Comparison of ENCODE assay signal across 24 cellular contexts in the genomic region with DNA sequence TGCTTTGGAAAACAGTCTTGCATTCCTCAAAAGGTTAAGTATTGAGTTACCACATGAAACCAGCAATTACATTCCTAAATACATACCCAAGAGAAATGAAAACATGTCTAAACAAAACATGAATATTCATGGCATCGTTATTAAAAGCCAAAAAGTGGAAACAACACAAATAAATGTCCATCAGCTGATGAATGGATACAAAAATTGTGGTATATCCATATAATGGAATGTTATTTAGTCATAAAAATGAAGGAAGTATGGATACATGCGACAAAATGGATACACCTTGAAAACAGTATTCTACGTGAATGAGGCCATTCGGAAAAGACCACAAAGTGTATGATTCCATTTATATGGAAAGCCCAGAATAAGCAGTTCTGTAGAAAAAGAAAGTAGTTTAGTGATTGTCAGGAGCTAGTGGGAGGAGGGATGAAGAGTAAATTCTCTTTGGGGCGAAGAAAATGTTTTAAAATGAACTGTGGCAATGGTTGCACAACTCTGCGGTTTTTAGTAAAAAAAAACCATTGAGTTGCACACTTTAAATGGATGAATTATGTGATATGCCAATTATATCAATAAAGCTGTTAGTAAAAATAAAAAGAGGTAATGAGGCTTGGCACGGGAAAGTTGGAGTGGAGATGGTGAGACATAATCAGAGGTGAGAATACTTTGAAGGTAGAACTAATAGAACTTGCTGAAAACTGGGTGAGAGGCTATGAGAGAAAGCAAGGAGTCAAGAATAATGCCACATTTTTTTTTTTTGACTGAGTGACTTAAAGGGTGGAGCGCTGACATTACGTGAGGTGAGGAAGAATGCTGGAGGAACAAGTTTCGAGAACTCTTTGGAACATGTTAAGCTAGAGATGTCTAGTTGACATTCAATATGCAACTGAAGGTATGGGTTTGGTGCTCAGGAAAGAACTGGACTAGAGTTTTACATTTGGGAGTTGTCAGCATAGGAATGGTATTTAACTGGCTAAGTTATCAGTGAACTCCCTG.
"Had no signal": no experiment of that assay in that cellular context is flagged by ENCODE, and none has a peak within 500 bp of the region (broad histone marks: within the 10 kb centered on the region; RNA-seq: fewer than 3 reads in every experiment).

No MANE protein-coding gene starts in this region.

- H3K9me3 ChIP-seq: body of pancreas, ovary, psoas muscle, stomach, upper lobe of left lung had no signal

- H3K4me3 Mint-ChIP-seq: activated CD8-positive, alpha-beta T cell treated with anti-CD3 and anti-CD28 coated beads for 36 hours; activated naive CD8-positive, alpha-beta T cell treated with anti-CD3 and anti-CD28 coated beads for 36 hours; activated T-helper 17 cell treated with anti-CD3 and anti-CD28 coated beads, Interleukin-2, amount 50 U/mL, for 72 hours; naive thymus-derived CD8-positive, alpha-beta T cell had no signal

- H3K4me3 ChIP-seq: body of pancreas, ovary, psoas muscle, stomach, upper lobe of left lung had no signal

- H3K36me3 ChIP-seq: ovary, stomach, upper lobe of left lung had no signal

- H3K4me1 Mint-ChIP-seq: activated naive CD8-positive, alpha-beta T cell treated with anti-CD3 and anti-CD28 coated beads for 36 hours; activated T-helper 17 cell treated with anti-CD3 and anti-CD28 coated beads, Interleukin-2, amount 50 U/mL, for 72 hours; naive thymus-derived CD8-positive, alpha-beta T cell had no signal

- H3K27ac ChIP-seq: body of pancreas, foreskin keratinocyte, ovary, psoas muscle, stomach, upper lobe of left lung had no signal

- H3K27me3 ChIP-seq: body of pancreas, foreskin keratinocyte, ovary, stomach, upper lobe of left lung had no signal

- H3K36me3 Mint-ChIP-seq: activated naive CD8-positive, alpha-beta T cell treated with anti-CD3 and anti-CD28 coated beads for 36 hours; naive thymus-derived CD8-positive, alpha-beta T cell had no signal

- H3K27me3 Mint-ChIP-seq: activated T-helper 17 cell treated with anti-CD3 and anti-CD28 coated beads, Interleukin-2, amount 50 U/mL, for 72 hours had no signal

- H3K4me1 ChIP-seq: body of pancreas, foreskin keratinocyte, psoas muscle, stomach, upper lobe of left lung had no signal

- DNase-seq: activated CD4-positive, alpha-beta T cell treated with anti-CD3 and anti-CD28 coated beads for 48 hours; activated CD4-positive, CD25-positive, alpha-beta regulatory T cell; activated CD8-positive, alpha-beta T cell treated with anti-CD3 and anti-CD28 coated beads for 36 hours; activated naive CD4-positive, alpha-beta T cell; activated naive CD8-positive, alpha-beta T cell treated with anti-CD3 and anti-CD28 coated beads for 36 hours; activated T-cell treated with anti-CD3 and anti-CD28 coated beads, Interleukin-2, amount 50 U/mL, for 1 hour; amniotic stem cell; body of pancreas; dermis blood vessel endothelial cell; effector memory CD4-positive, alpha-beta T cell; foreskin keratinocyte; glutamatergic neuron; hippocampal formation; left cardiac atrium; mesenchymal stem cell; naive thymus-derived CD8-positive, alpha-beta T cell; ovary; psoas muscle; right cardiac atrium; small intestine; stimulated activated CD4-positive, alpha-beta T cell treated with anti-CD3 and anti-CD28 coated beads, Interleukin-4, amount 100 ng/mL, for 1 hour; stomach; upper lobe of left lung had no signal

- ATAC-seq: activated CD8-positive, alpha-beta T cell treated with anti-CD3 and anti-CD28 coated beads for 36 hours; activated T-helper 17 cell treated with anti-CD3 and anti-CD28 coated beads, Interleukin-2, amount 50 U/mL, for 72 hours; body of pancreas; foreskin keratinocyte; left cardiac atrium; naive thymus-derived CD8-positive, alpha-beta T cell; psoas muscle; right cardiac atrium had no signal

- H3K27ac Mint-ChIP-seq: activated CD8-positive, alpha-beta T cell treated with anti-CD3 and anti-CD28 coated beads for 36 hours; activated naive CD8-positive, alpha-beta T cell treated with anti-CD3 and anti-CD28 coated beads for 36 hours; activated T-helper 17 cell treated with anti-CD3 and anti-CD28 coated beads, Interleukin-2, amount 50 U/mL, for 72 hours; naive thymus-derived CD8-positive, alpha-beta T cell had no signal
